In genomic region chr2:1841903-1842791, GRCh38 we compare ENCODE assay signal across 25 cellular contexts.
"Had no signal": no experiment of that assay in that cellular context is flagged by ENCODE, and none has a peak within 500 bp of the region (broad histone marks: within the 10 kb centered on the region; RNA-seq: fewer than 3 reads in every experiment).

No MANE protein-coding gene starts in this region.

- H3K4me1 ChIP-seq: breast epithelium, esophagus muscularis mucosa, prostate gland, stomach, upper lobe of right lung had no signal

- H3K4me3 ChIP-seq: breast epithelium, esophagus muscularis mucosa, left ventricle myocardium inferior, ovary, prostate gland, stomach, tibial artery, upper lobe of right lung had no signal

- H3K4me1 Mint-ChIP-seq: activated CD4-positive, alpha-beta memory T cell treated with anti-CD3 and anti-CD28 coated beads, Interleukin-2, amount 10 ng/mL, durations not matched to agents 7 days and 5 days; activated CD4-positive, alpha-beta T cell treated with anti-CD3 and anti-CD28 coated beads, Interleukin-2, amount 10 ng/mL, durations not matched to agents 7 days and 5 days; activated T-helper 17 cell treated with anti-CD3 and anti-CD28 coated beads, Interleukin-2, amount 50 U/mL, for 72 hours; central memory CD8-positive, alpha-beta T cell; stimulated activated naive B cell treated with anti-CD40 and anti-IgM and Interleukin-4, amounts not matched to agents 10 μg/mL and 1 μg/mL and 100 μg/mL, for 72 hours; T-helper 17 cell had no signal

- H3K4me3 Mint-ChIP-seq: activated CD4-positive, alpha-beta memory T cell treated with anti-CD3 and anti-CD28 coated beads, Interleukin-2, amount 10 ng/mL, durations not matched to agents 7 days and 5 days; activated CD4-positive, alpha-beta T cell treated with anti-CD3 and anti-CD28 coated beads, Interleukin-2, amount 10 ng/mL, durations not matched to agents 7 days and 5 days; activated T-cell treated with anti-CD3 and anti-CD28 coated beads, Interleukin-2, amount 50 U/mL, for 4 hours; activated T-helper 17 cell treated with anti-CD3 and anti-CD28 coated beads, Interleukin-2, amount 50 U/mL, for 72 hours; central memory CD8-positive, alpha-beta T cell; dendritic cell treated with granulocyte-macrophage colony-stimulating factor and Interleukin-4, amounts not matched to agents 40 ng/mL and 50 ng/mL, for 4 days; nephron; stimulated activated naive B cell treated with anti-CD40 and anti-IgM and Interleukin-4, amounts not matched to agents 10 μg/mL and 1 μg/mL and 100 μg/mL, for 72 hours; T-helper 17 cell had no signal

- ATAC-seq: activated T-cell treated with anti-CD3 and anti-CD28 coated beads, Interleukin-2, amount 50 U/mL, for 4 hours; activated T-helper 17 cell treated with anti-CD3 and anti-CD28 coated beads, Interleukin-2, amount 50 U/mL, for 72 hours; stimulated activated naive B cell treated with anti-CD40 and anti-IgM and Interleukin-4, amounts not matched to agents 10 μg/mL and 1 μg/mL and 100 μg/mL, for 72 hours; T-helper 17 cell; upper lobe of right lung had no signal

- DNase-seq: activated CD4-positive, alpha-beta memory T cell treated with anti-CD3 and anti-CD28 coated beads, Interleukin-2, amount 10 ng/mL, durations not matched to agents 7 days and 5 days; activated CD4-positive, alpha-beta T cell treated with anti-CD3 and anti-CD28 coated beads for 1 hour; activated CD4-positive, alpha-beta T cell treated with anti-CD3 and anti-CD28 coated beads, Interleukin-2, amount 10 ng/mL, durations not matched to agents 7 days and 5 days; activated gamma-delta T cell treated with Interleukin-2 at 50 U/mL for 16 hours; activated naive CD4-positive, alpha-beta T cell treated with anti-CD3 and anti-CD28 coated beads, Interleukin-2, amount 50 U/mL, for 16 hours; activated T-cell treated with anti-CD3 and anti-CD28 coated beads, Interleukin-2, amount 50 U/mL, for 4 hours; amniotic stem cell; foreskin melanocyte; left ventricle myocardium inferior; ovary; stimulated activated CD4-positive, alpha-beta T cell treated with anti-CD3 and anti-CD28 coated beads, Interleukin-15, amount 100 ng/mL, for 24 hours; stimulated activated CD4-positive, alpha-beta T cell treated with anti-CD3 and anti-CD28 coated beads, Interleukin-2, amount 100 ng/mL, for 24 hours; stimulated activated naive B cell treated with anti-CD40 and anti-IgM and Interleukin-4, amounts not matched to agents 10 μg/mL and 1 μg/mL and 100 μg/mL, for 72 hours; stomach; T-helper 17 cell had no signal

- H3K27me3 ChIP-seq: neutrophil, ovary, tibial artery, upper lobe of right lung had no signal

- H3K36me3 ChIP-seq: breast epithelium, esophagus muscularis mucosa, left ventricle myocardium inferior, neutrophil, ovary, prostate gland, stomach, tibial artery, upper lobe of right lung had no signal

- H3K27ac Mint-ChIP-seq: activated CD4-positive, alpha-beta memory T cell treated with anti-CD3 and anti-CD28 coated beads, Interleukin-2, amount 10 ng/mL, durations not matched to agents 7 days and 5 days; activated CD4-positive, alpha-beta T cell treated with anti-CD3 and anti-CD28 coated beads, Interleukin-2, amount 10 ng/mL, durations not matched to agents 7 days and 5 days; activated T-helper 17 cell treated with anti-CD3 and anti-CD28 coated beads, Interleukin-2, amount 50 U/mL, for 72 hours; dendritic cell treated with granulocyte-macrophage colony-stimulating factor and Interleukin-4, amounts not matched to agents 40 ng/mL and 50 ng/mL, for 4 days; nephron; T-helper 17 cell had no signal

- H3K9me3 Mint-ChIP-seq: activated CD4-positive, alpha-beta memory T cell treated with anti-CD3 and anti-CD28 coated beads, Interleukin-2, amount 10 ng/mL, durations not matched to agents 7 days and 5 days; activated CD4-positive, alpha-beta T cell treated with anti-CD3 and anti-CD28 coated beads, Interleukin-2, amount 10 ng/mL, durations not matched to agents 7 days and 5 days; activated T-cell treated with anti-CD3 and anti-CD28 coated beads, Interleukin-2, amount 50 U/mL, for 4 hours; activated T-helper 17 cell treated with anti-CD3 and anti-CD28 coated beads, Interleukin-2, amount 50 U/mL, for 72 hours; central memory CD8-positive, alpha-beta T cell; dendritic cell treated with granulocyte-macrophage colony-stimulating factor and Interleukin-4, amounts not matched to agents 40 ng/mL and 50 ng/mL, for 4 days; nephron had no signal

- H3K27me3 Mint-ChIP-seq: activated CD4-positive, alpha-beta memory T cell treated with anti-CD3 and anti-CD28 coated beads, Interleukin-2, amount 10 ng/mL, durations not matched to agents 7 days and 5 days; activated CD4-positive, alpha-beta T cell treated with anti-CD3 and anti-CD28 coated beads, Interleukin-2, amount 10 ng/mL, durations not matched to agents 7 days and 5 days; dendritic cell treated with granulocyte-macrophage colony-stimulating factor and Interleukin-4, amounts not matched to agents 40 ng/mL and 50 ng/mL, for 4 days had no signal

- H3K9me3 ChIP-seq: breast epithelium, esophagus muscularis mucosa, left ventricle myocardium inferior, neutrophil, ovary, prostate gland, stomach, tibial artery, upper lobe of right lung had no signal

- H3K36me3 Mint-ChIP-seq: stimulated activated naive B cell treated with anti-CD40 and anti-IgM and Interleukin-4, amounts not matched to agents 10 μg/mL and 1 μg/mL and 100 μg/mL, for 72 hours had no signal

- H3K27ac ChIP-seq: breast epithelium, esophagus muscularis mucosa, left ventricle myocardium inferior, neutrophil, ovary, prostate gland, stomach, tibial artery, upper lobe of right lung had no signal
